8 cellular contexts compared by ENCODE assay signal in the genomic region with DNA sequence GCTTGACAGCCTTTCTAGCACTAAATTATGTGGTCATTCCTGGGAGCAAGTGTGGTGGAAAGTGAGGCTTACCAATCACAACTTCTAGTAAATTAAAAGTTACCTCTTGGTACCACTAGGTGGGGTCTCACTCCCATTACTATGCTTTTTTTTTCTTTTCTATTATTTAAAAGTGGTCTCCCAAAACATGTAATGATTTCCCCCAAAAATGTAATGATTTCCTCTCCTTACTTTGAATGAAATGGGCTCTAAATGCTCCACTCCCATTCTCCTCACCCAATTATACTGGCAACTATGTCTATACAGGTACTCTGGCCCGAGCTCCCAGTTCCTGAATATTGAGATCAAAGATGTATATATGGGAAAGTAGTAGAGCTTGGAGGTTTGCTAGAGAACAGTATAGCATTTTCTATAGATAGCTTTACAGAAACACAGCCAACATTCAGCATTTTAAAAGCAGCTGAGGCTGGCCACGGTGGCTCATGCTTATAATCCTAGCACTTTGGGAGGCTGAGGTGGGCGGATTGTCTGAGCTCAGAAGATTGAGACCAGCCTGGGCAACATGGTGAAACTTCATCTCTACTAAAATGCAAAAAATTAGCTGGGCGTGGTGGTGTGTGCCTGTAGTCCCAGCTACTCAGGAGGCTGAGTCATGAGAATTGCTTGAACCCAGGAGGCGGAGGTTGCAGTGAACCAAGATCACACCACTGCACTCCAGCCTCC.
DNase-seq lines count a peak whose midpoint lies in the region; ATAC-seq, FAIRE-seq and TF ChIP-seq lines count a peak whose summit lies in the region.

No MANE protein-coding gene starts in this region.

- no peak overlapping the region for H3K4me3 ChIP-seq in AG04450 (ENCODE audit: low read depth, low read length)
- H3K4me3 ChIP-seq in GM12864 (ENCODE audit: low read depth, low read length): no peak overlapping the region

- H3K4me1 ChIP-seq in foreskin keratinocyte: peaks cover 13% of the 10 kb centered on the region

- no peak for FAIRE-seq in GM19239 (lab: Jason Lieb, UNC)

- H3K27me3 ChIP-seq in AG04450 (ENCODE audit: control insufficient read depth, insufficient read depth, low read length): no peaks in the 10 kb centered on the region
- H3K27me3 ChIP-seq in foreskin keratinocyte: no peaks in the 10 kb centered on the region

- peak; percentile 62 for TF ChIP-seq CTCF in AG04450 (IDR thresholded peaks at IDR 0.05; ENCODE audit: low read depth, low read length)
- peak; percentile 45 for TF ChIP-seq CTCF in GM12864 (IDR thresholded peaks at IDR 0.05; ENCODE audit: low read depth, low read length, missing control alignments)
- TF ChIP-seq CTCF in foreskin keratinocyte (conservative IDR thresholded peaks at IDR 0.05): peak; percentile 63

- CTCF ChIA-PET in AG04450 (lab: Charles Lee): interaction anchor here (0.6 to 2.3 kb wide), 15 partner anchors 11 to 480 kb away, joined by 3 to 18 read pairs (median 4); a partner anchor contains a TSS

- POLR2A ChIA-PET in AG04450 (lab: Yijun Ruan, JAX): interaction anchor here (0.7 kb wide), 1 partner anchor 120 kb away, joined by 4 read pairs; no protein-coding TSS in a partner anchor

- DNase-seq in AG04450 (ENCODE audit: low read depth, low spot score): no peak
- DNase-seq in GM12864 (ENCODE audit: low read depth): no peak
- DNase-seq in RKO (ENCODE audit: low spot score): peak; percentile 61
- DNase-seq in foreskin keratinocyte: peak in 1 of 2 donors; percentile 33
- DNase-seq in GM19239 (ENCODE audit: insufficient read length, low spot score): no peak
- no peak for DNase-seq in stimulated activated naive CD4-positive, alpha-beta T cell treated with Interleukin-2 at 50 U/mL for 16 hours (lab: John Stamatoyannopoulos, UW)
- DNase-seq in NCI-H526 treated with DMSO at 0.1 percent for 48 hours (lab: John Stamatoyannopoulos, UW): no peak
- DNase-seq in stimulated activated naive CD8-positive, alpha-beta T cell treated with anti-CD3 and anti-CD28 coated beads, Interleukin-15, Interleukin-2, amounts not matched to agents 100 U/mL and 50 U/mL, for 24 hours: no peak

- no peaks in the 10 kb centered on the region for H3K9me3 ChIP-seq in AG04450 (ENCODE audit: control insufficient read depth, insufficient read depth, low read length)

- H3K27ac ChIP-seq in AG04450 (ENCODE audit: low read depth, low read length) (no peak overlapping the region), foreskin keratinocyte (no peak overlapping the region)

- peak; percentile 51 for ATAC-seq in foreskin keratinocyte
- ATAC-seq in stimulated activated naive CD8-positive, alpha-beta T cell treated with anti-CD3 and anti-CD28 coated beads, Interleukin-15, Interleukin-2, amounts not matched to agents 100 U/mL and 50 U/mL, for 24 hours: no peak
